ENCODE assay signal across 15 cellular contexts in the genomic region with DNA sequence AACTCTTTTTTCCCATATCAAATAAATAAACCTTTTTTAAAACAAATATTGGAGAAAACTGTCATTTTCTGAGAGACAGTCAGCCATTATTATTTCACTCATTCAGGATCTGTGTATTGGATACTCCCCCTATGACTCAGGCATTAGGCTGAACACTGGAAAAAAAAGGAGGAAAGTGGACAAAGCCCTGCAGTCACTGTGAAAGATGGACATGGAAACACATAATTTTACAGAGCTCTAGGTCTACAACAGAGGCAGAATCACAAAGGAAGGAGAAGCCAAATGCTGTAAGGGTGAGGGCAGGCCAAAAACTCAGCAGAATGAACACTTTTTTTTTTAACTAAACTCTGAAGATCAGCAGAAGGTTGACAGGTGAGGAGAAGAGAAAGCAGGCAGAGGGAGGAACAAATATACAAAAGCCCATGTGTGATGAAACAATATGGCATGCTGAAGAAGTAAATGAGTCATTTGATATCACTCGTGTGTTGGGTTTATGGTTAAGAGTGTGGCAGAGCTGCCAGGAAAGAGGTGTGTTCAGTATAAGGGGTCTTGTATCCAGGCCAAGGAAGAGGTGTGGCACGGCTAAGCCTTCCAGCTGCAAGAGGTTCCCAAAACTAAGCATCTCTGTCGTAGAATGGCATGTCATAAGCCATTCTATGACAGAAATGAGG. TPM values are rescaled to one million over a fixed set of nuclear protein-coding genes. Genes with fewer than 3 reads are reported as not detected.
DNase-seq lines count a peak whose midpoint lies in the region; ATAC-seq and TF ChIP-seq lines count a peak whose summit lies in the region.
"Had no signal": no experiment of that assay in that cellular context is flagged by ENCODE, and none has a peak within 500 bp of the region (broad histone marks: within the 10 kb centered on the region; RNA-seq: fewer than 3 reads in every experiment).

No MANE protein-coding gene starts in this region.

- no peak overlapping the region for H3K27ac ChIP-seq in mesenchymal stem cell (ENCODE audit: low read length, poor library complexity, severe bottlenecking)
- no peak overlapping the region for H3K27ac ChIP-seq in effector memory CD4-positive, alpha-beta T cell (ENCODE audit: insufficient read depth, low read length, poor library complexity, severe bottlenecking)
- H3K27ac ChIP-seq: ascending aorta, heart right ventricle, neural progenitor cell, uterus had no signal

- H2BK15ac ChIP-seq in mesenchymal stem cell (ENCODE audit: low read depth, poor library complexity, severe bottlenecking), result no peak overlapping the region

- H2BK12ac ChIP-seq in mesenchymal stem cell (ENCODE audit: low read length in 2 of 2), result peak overlapping the region; percentile 28 to 29

- no peaks in the 10 kb centered on the region for H3K4me1 Mint-ChIP-seq in activated CD8-positive, alpha-beta T cell treated with anti-CD3 and anti-CD28 coated beads for 36 hours (ENCODE audit: low read depth)
- H3K4me1 Mint-ChIP-seq: neural progenitor cell had no signal

- no peak overlapping the region for H4K91ac ChIP-seq in mesenchymal stem cell (ENCODE audit: low read length)

- H3K23ac ChIP-seq in mesenchymal stem cell (ENCODE audit: low read length in 2 of 2), result no peak overlapping the region

- peaks cover 2% of the 10 kb centered on the region for H3K4me1 ChIP-seq in mesenchymal stem cell (ENCODE audit: control insufficient read depth, insufficient read depth, low read depth, low read length)
- no peaks in the 10 kb centered on the region for H3K4me1 ChIP-seq in effector memory CD4-positive, alpha-beta T cell (ENCODE audit: control insufficient read depth, insufficient read depth, low read length, poor library complexity, severe bottlenecking)
- H3K4me1 ChIP-seq: ascending aorta, neural progenitor cell, uterus had no signal

- DNase-seq in DMS 273 treated with DMSO at 0.1 percent for 48 hours (lab: John Stamatoyannopoulos, UW) (peak; percentile 6), astrocyte of the cerebellum (ENCODE audit: low read depth) (peak; percentile 42), mesenchymal stem cell (peak; percentile 61)
- no peak for DNase-seq in activated CD4-positive, CD25-positive, alpha-beta regulatory T cell treated with anti-CD3 and anti-CD28 coated beads, Interleukin-2, amount 50 U/mL, for 72 hours
- DNase-seq in NK-92 treated with Interleukin-12 subunit alpha and Interleukin-12 subunit beta, amount 100 ng/mL, for 24 hours (lab: John Stamatoyannopoulos, UW), result no peak
- DNase-seq in effector memory CD4-positive, alpha-beta T cell, result no peak
- no peak for DNase-seq in activated CD8-positive, alpha-beta T cell treated with anti-CD3 and anti-CD28 coated beads for 36 hours
- DNase-seq: activated CD4-positive, alpha-beta memory T cell treated with anti-CD3 and anti-CD28 coated beads, Interleukin-2, amount 10 ng/mL, durations not matched to agents 7 days and 5 days; heart right ventricle; NCI-H1417; SIG-M5; uterus had no signal

- H3K27me3 ChIP-seq in mesenchymal stem cell (ENCODE audit: control insufficient read depth in 1 of 2, insufficient read depth in 1 of 2, low read length in 2 of 2), result no peaks in the 10 kb centered on the region
- no peaks in the 10 kb centered on the region for H3K27me3 ChIP-seq in effector memory CD4-positive, alpha-beta T cell (replicated peaks; ENCODE audit: control insufficient read depth, insufficient read depth, low read length, poor library complexity, severe bottlenecking)
- H3K27me3 ChIP-seq: ascending aorta, heart right ventricle, neural progenitor cell, uterus had no signal

- no peak overlapping the region for H2BK120ac ChIP-seq in mesenchymal stem cell (ENCODE audit: low read depth, low read length)

- H3K4me3 Mint-ChIP-seq in activated CD8-positive, alpha-beta T cell treated with anti-CD3 and anti-CD28 coated beads for 36 hours, result no peak overlapping the region
- H3K4me3 Mint-ChIP-seq: activated CD4-positive, alpha-beta memory T cell treated with anti-CD3 and anti-CD28 coated beads, Interleukin-2, amount 10 ng/mL, durations not matched to agents 7 days and 5 days; neural progenitor cell had no signal

- H4K8ac ChIP-seq in mesenchymal stem cell (ENCODE audit: low read length), result no peak overlapping the region

- no peaks in the 10 kb centered on the region for H3K9me3 Mint-ChIP-seq in activated CD8-positive, alpha-beta T cell treated with anti-CD3 and anti-CD28 coated beads for 36 hours
- H3K9me3 Mint-ChIP-seq: activated CD4-positive, alpha-beta memory T cell treated with anti-CD3 and anti-CD28 coated beads, Interleukin-2, amount 10 ng/mL, durations not matched to agents 7 days and 5 days had no signal

- no peak overlapping the region for H2AFZ ChIP-seq in mesenchymal stem cell (ENCODE audit: low read depth, low read length)
- H2AFZ ChIP-seq: neural progenitor cell had no signal

- in situ Hi-C loops in astrocyte of the cerebellum (cut with HindIII; ENCODE audit: low sequenced_read_pairs), result no loop called here

- H2BK5ac ChIP-seq in mesenchymal stem cell (ENCODE audit: low read depth, low read length, poor library complexity, severe bottlenecking), result no peak overlapping the region

- 54% methylated on average over 3 of the region's 3 CpGs for WGBS in mesenchymal stem cell

- TF ChIP-seq CTCF in astrocyte of the cerebellum (IDR thresholded peaks at IDR 0.05; ENCODE audit: low read depth, low read length, missing control alignments), result no peak
- TF ChIP-seq CTCF in activated CD8-positive, alpha-beta T cell treated with anti-CD3 and anti-CD28 coated beads for 36 hours (IDR thresholded peaks at IDR 0.05), result no peak

- H3K9me3 ChIP-seq in mesenchymal stem cell (ENCODE audit: control insufficient read depth, low read length), result no peaks in the 10 kb centered on the region
- no peaks in the 10 kb centered on the region for H3K9me3 ChIP-seq in effector memory CD4-positive, alpha-beta T cell (ENCODE audit: control insufficient read depth, low read length)
- H3K9me3 ChIP-seq: ascending aorta, heart right ventricle, uterus had no signal

- no peaks in the 10 kb centered on the region for H3K27me3 Mint-ChIP-seq in activated CD8-positive, alpha-beta T cell treated with anti-CD3 and anti-CD28 coated beads for 36 hours
- H3K27me3 Mint-ChIP-seq: activated CD4-positive, alpha-beta memory T cell treated with anti-CD3 and anti-CD28 coated beads, Interleukin-2, amount 10 ng/mL, durations not matched to agents 7 days and 5 days had no signal

- CTCF ChIA-PET in activated CD8-positive, alpha-beta T cell treated with anti-CD3 and anti-CD28 coated beads for 36 hours (lab: Charles Lee), result no interaction called here

- H3K79me1 ChIP-seq in mesenchymal stem cell (replicated peaks; ENCODE audit: low read length, poor library complexity, severe bottlenecking), result peaks cover 20% of the 10 kb centered on the region

- peak overlapping the region in 1 of 2 experiments; percentile 66 for H3K18ac ChIP-seq in mesenchymal stem cell (ENCODE audit: low read depth in 1 of 2, low read length in 2 of 2)

- peak overlapping the region; percentile 12 for H3K9ac ChIP-seq in mesenchymal stem cell (ENCODE audit: low read length)
- H3K9ac ChIP-seq: neural progenitor cell had no signal

- no peak overlapping the region for H3K4ac ChIP-seq in mesenchymal stem cell (ENCODE audit: low read depth in 1 of 2, low read length in 2 of 2)

- H3K36me3 Mint-ChIP-seq in activated CD8-positive, alpha-beta T cell treated with anti-CD3 and anti-CD28 coated beads for 36 hours (ENCODE audit: low read depth), result no peaks in the 10 kb centered on the region

- intact Hi-C loops in activated CD8-positive, alpha-beta T cell treated with anti-CD3 and anti-CD28 coated beads for 36 hours (cut with micrococcal nuclease), result no loop called here

- no peaks in the 10 kb centered on the region for H3K36me3 ChIP-seq in mesenchymal stem cell (ENCODE audit: control insufficient read depth in 1 of 2, insufficient read depth in 2 of 2, low read depth in 1 of 2, low read length in 2 of 2)
- H3K36me3 ChIP-seq in effector memory CD4-positive, alpha-beta T cell (ENCODE audit: control insufficient read depth, insufficient read depth, low read length), result no peaks in the 10 kb centered on the region
- H3K36me3 ChIP-seq: ascending aorta, heart right ventricle, neural progenitor cell, uterus had no signal

- H3K4me2 ChIP-seq in mesenchymal stem cell (ENCODE audit: low read length, poor library complexity, severe bottlenecking), result no peak overlapping the region
- H3K4me2 ChIP-seq: neural progenitor cell had no signal

- H3K14ac ChIP-seq in mesenchymal stem cell (ENCODE audit: low read length in 2 of 2), result no peak overlapping the region

- peak; percentile 18 for ATAC-seq in HG03342 (IDR thresholded peaks at IDR 0.05; ENCODE audit: unreplicated experiment)
- ATAC-seq in activated CD8-positive, alpha-beta T cell treated with anti-CD3 and anti-CD28 coated beads for 36 hours, result no peak

- H2AK5ac ChIP-seq in mesenchymal stem cell (ENCODE audit: low read length, severe bottlenecking), result no peak overlapping the region

- no peak overlapping the region for H3K4me3 ChIP-seq in astrocyte of the cerebellum (ENCODE audit: low read depth, low read length)
- peak overlapping the region in 1 of 2 experiments; percentile 13 for H3K4me3 ChIP-seq in mesenchymal stem cell (ENCODE audit: insufficient read depth in 1 of 2, low read depth in 1 of 2, low read length in 2 of 2)
- no peak overlapping the region for H3K4me3 ChIP-seq in effector memory CD4-positive, alpha-beta T cell (ENCODE audit: insufficient read depth, low read depth, low read length, poor library complexity, severe bottlenecking)
- H3K4me3 ChIP-seq: ascending aorta, heart right ventricle, neural progenitor cell, uterus had no signal

- POLR2A ChIA-PET in activated CD8-positive, alpha-beta T cell treated with anti-CD3 and anti-CD28 coated beads for 36 hours (lab: Charles Lee), result no interaction called here

- H3K27ac Mint-ChIP-seq in activated CD8-positive, alpha-beta T cell treated with anti-CD3 and anti-CD28 coated beads for 36 hours, result no peak overlapping the region
- H3K27ac Mint-ChIP-seq: activated CD4-positive, alpha-beta memory T cell treated with anti-CD3 and anti-CD28 coated beads, Interleukin-2, amount 10 ng/mL, durations not matched to agents 7 days and 5 days; neural progenitor cell had no signal

RNA-seq across cellular contexts. Expression of a gene that starts 39.1 kb away (rescaled TPM):
- 50.3 TPM for polyA plus RNA-seq in mesenchymal stem cell (2013, experiment 1 of 2)
- polyA plus RNA-seq in mesenchymal stem cell (2013, experiment 2 of 2), result 49.4 TPM
- total RNA-seq in activated CD8-positive, alpha-beta T cell treated with anti-CD3 and anti-CD28 coated beads for 36 hours, result 10 to 100 TPM; 30.6 to 33.3 TPM

Comparison
In these comparisons a context has a peak if more than half of its experiments do, and no peak if none do; other contexts are left out.
1. DNase-seq: peak in DMS 273 treated with DMSO at 0.1 percent for 48 hours (single experiment), astrocyte of the cerebellum (single experiment) and mesenchymal stem cell (single experiment); none in activated CD4-positive, CD25-positive, alpha-beta regulatory T cell treated with anti-CD3 and anti-CD28 coated beads, Interleukin-2, amount 50 U/mL, for 72 hours (single experiment), NK-92 treated with Interleukin-12 subunit alpha and Interleukin-12 subunit beta, amount 100 ng/mL, for 24 hours (single experiment), effector memory CD4-positive, alpha-beta T cell (0 of 3) and activated CD8-positive, alpha-beta T cell treated with anti-CD3 and anti-CD28 coated beads for 36 hours (single experiment).